8 cellular contexts compared by ENCODE assay signal in the genomic region with DNA sequence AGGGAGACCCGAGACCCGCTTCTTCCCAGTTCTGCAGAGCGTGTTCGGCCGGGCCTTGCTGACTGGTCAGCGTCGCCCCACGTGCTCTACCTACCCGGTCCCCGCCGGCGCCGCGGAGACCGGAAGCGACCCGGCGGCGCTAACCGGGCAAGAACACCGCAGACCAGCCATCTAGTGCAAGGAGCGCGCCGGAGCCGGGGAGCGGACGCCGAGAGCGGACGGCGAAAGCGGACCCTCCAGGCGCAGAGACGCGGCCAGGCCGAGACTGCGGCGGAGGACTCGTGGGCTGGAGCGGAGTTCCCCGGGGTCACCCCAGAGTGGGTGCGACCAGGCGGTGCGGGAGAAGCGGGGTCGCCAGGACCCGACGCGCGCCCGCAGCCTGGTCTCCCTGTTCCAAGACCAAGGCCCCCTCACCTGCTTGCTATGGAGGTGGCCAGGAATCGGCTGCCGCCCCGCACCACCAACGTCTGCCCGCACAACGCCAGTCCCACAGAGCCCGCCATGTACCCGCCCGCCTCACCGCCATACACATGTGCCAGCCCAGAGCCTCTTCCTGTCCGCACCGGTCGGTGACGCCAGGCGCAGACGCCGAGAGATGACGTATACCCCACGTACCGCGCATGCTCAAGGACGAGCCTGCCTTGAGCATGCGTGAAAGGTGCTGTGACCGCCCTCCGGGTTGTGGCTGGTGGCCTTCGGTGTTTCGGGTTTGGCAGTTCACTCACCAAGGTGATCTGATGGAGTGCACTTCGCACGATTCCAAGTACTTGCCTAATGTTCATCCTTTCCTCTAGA. TPM values are rescaled to one million over a fixed set of nuclear protein-coding genes. Genes with fewer than 3 reads are reported as not detected.
DNase-seq lines count a peak whose midpoint lies in the region; ATAC-seq and TF ChIP-seq lines count a peak whose summit lies in the region.

A gene with protein sequence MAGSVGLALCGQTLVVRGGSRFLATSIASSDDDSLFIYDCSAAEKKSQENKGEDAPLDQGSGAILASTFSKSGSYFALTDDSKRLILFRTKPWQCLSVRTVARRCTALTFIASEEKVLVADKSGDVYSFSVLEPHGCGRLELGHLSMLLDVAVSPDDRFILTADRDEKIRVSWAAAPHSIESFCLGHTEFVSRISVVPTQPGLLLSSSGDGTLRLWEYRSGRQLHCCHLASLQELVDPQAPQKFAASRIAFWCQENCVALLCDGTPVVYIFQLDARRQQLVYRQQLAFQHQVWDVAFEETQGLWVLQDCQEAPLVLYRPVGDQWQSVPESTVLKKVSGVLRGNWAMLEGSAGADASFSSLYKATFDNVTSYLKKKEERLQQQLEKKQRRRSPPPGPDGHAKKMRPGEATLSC (minus strand): TSS at position 547 of the 795 bp plus-strand sequence. CDS start 44 bp downstream, at position 503.

- WGBS in lung, 2 donors, result 0% methylated on average over 79 to 80 of the region's 80 CpGs

- peak within 1 kb of the TSS; percentile 73 to 78 for H3K27ac ChIP-seq in lung (ENCODE audit: low read depth in 1 of 2, low read length in 1 of 2)

- H3K4me3 ChIP-seq in lung, result peak within 1 kb of the TSS; percentile 93

- ATAC-seq in GM21360 (IDR thresholded peaks at IDR 0.05; ENCODE audit: unreplicated experiment) (peak; percentile 84), lung (ENCODE audit: insufficient read depth, low FRiP score) (peak; percentile 96)

- peak; percentile 99 for DNase-seq in COLO829 (ENCODE audit: low spot score)
- peak; percentile 93 for DNase-seq in HT-29 (ENCODE audit: low spot score)
- peak; percentile 95 for DNase-seq in NK-92 treated with Interleukin-12 subunit alpha and Interleukin-12 subunit beta, amount 100 ng/mL, for 24 hours (lab: John Stamatoyannopoulos, UW)
- DNase-seq in activated CD8-positive, alpha-beta memory T cell treated with anti-CD3 and anti-CD28 coated beads for 24 hours, result peak; percentile 100
- peak; percentile 98 for DNase-seq in effector CD4-positive, alpha-beta T cell
- peak; percentile 98 for DNase-seq in lung (ENCODE audit: low spot score)
- DNase-seq in stimulated activated CD4-positive, alpha-beta T cell treated with anti-CD3 and anti-CD28 coated beads, TNF-alpha, amount 100 ng/mL, for 24 hours (ENCODE audit: low read depth in 3 of 3), result peak; percentile 98 to 99 (median 98)

- no peak for TF ChIP-seq CTCF in lung (IDR thresholded peaks at IDR 0.05; ENCODE audit: control extremely low read depth, extremely low read depth)

- no peaks in the 10 kb centered on the region for H3K27me3 ChIP-seq in lung (ENCODE audit: control insufficient read depth, insufficient read depth)

- H3K4me1 ChIP-seq in lung (ENCODE audit: control insufficient read depth in 2 of 2, insufficient read depth in 2 of 2, low read length in 2 of 2), result peaks cover 0 to 3% of the 10 kb centered on the region in 2 donors

- H3K9me3 ChIP-seq in lung (ENCODE audit: control insufficient read depth in 2 of 2, insufficient read depth in 1 of 2, low read length in 1 of 2), result no peaks in the 10 kb centered on the region

- peaks cover 0 to 9% of the 10 kb centered on the region in 2 donors for H3K36me3 ChIP-seq in lung (ENCODE audit: control insufficient read depth in 2 of 2, insufficient read depth in 2 of 2, low read length in 2 of 2)

RNA-seq across cellular contexts. Expression of the gene that starts here (rescaled TPM):
- 23.2 and 31.9 TPM in 2 replicates for total RNA-seq in HT-29 (2014; rRNA removed; shearing (Covaris generic))
- 10 to 100 TPM; 11.5 to 29.6 TPM for total RNA-seq in lung
- polyA plus RNA-seq in lung, result 10 to 100 TPM; 10.3 to 21.0 TPM

Comparison
In these comparisons a context has a peak if more than half of its experiments do, and no peak if none do; other contexts are left out.
1. Peak in every context shown above with its lines: DNase-seq, ATAC-seq, H3K4me3 ChIP-seq and H3K27ac ChIP-seq.